ENCODE assay signal across 1 cellular context in the genomic region with DNA sequence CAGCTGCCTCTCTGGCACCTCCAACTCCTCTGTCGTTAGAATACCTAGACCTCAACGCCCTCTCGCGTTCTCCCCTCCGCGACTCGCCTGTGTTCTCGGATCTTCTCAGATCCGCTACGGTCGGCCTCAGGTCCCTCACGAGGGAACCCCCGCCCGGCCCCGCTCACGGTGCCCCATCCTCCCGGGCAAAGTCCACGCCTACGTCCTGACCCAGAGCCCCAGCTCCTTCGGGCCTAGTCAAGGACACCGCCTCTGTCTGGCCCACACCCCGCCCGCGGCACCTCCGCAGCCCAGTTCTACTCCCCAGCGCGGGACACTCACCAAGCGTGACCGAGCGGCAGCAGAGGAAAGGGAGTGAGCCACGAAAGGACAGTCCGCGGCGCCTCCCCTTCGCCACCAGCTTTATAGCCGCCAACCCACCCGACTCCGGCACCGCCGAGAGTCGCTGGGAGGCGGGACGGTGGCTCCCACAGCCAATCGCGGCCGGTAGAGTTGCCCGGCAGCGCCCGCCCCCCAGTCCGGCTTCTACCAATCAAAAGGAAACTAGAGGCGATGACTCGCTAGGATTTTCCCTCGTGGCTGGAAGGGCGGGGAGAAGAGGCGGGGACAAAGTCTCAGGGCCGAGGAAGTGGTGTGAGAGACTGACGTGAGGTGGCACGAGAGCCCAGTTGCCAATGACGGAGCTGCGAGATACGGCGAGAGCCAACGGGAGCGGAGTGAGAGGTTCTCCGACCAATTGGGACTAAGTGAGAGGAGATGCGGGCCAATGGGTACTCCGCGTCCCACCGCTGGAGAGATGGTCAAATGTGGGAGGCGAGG.
A peak's percentile ranks its signal among the peaks of the same experiment; 100 is the strongest.
TF ChIP-seq lines count a peak whose summit lies in the region.

A gene (minus strand): TSS at position 378 of the 819 bp plus-strand sequence. CDS start 14,447 bp downstream, outside the sequence.

TF ChIP-seq in HepG2, 621 proteins besides CTCF, POLR2A, EP300 and RAD21 (continued from another document and continues in another):
- peak; percentile 57; the same call in 1 of the 2 replicates for TF ChIP-seq GATAD1 (CRISPR knock-in tag; IDR thresholded peaks at IDR 0.05)
- TF ChIP-seq, protein P1, sequence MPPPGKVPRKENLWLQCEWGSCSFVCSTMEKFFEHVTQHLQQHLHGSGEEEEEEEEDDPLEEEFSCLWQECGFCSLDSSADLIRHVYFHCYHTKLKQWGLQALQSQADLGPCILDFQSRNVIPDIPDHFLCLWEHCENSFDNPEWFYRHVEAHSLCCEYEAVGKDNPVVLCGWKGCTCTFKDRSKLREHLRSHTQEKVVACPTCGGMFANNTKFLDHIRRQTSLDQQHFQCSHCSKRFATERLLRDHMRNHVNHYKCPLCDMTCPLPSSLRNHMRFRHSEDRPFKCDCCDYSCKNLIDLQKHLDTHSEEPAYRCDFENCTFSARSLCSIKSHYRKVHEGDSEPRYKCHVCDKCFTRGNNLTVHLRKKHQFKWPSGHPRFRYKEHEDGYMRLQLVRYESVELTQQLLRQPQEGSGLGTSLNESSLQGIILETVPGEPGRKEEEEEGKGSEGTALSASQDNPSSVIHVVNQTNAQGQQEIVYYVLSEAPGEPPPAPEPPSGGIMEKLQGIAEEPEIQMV (CRISPR knock-in tag; IDR thresholded peaks at IDR 0.05; ENCODE audit: low read depth) = 0 out of 2 replicates have a peak, but pooled peaks have one; percentile 58
- TF ChIP-seq ZNF446 (CRISPR knock-in tag; IDR thresholded peaks at IDR 0.05) = peak; percentile 78; the same call in 1 of the 2 replicates
- TF ChIP-seq, protein P2, sequence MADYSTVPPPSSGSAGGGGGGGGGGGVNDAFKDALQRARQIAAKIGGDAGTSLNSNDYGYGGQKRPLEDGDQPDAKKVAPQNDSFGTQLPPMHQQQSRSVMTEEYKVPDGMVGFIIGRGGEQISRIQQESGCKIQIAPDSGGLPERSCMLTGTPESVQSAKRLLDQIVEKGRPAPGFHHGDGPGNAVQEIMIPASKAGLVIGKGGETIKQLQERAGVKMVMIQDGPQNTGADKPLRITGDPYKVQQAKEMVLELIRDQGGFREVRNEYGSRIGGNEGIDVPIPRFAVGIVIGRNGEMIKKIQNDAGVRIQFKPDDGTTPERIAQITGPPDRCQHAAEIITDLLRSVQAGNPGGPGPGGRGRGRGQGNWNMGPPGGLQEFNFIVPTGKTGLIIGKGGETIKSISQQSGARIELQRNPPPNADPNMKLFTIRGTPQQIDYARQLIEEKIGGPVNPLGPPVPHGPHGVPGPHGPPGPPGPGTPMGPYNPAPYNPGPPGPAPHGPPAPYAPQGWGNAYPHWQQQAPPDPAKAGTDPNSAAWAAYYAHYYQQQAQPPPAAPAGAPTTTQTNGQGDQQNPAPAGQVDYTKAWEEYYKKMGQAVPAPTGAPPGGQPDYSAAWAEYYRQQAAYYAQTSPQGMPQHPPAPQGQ (CRISPR knock-in tag; IDR thresholded peaks at IDR 0.05; ENCODE audit: borderline replicate concordance) = no peak
- TF ChIP-seq THYN1 (CRISPR knock-in tag; IDR thresholded peaks at IDR 0.05; ENCODE audit: borderline replicate concordance, low read depth) = no peak
- TF ChIP-seq, protein P3, sequence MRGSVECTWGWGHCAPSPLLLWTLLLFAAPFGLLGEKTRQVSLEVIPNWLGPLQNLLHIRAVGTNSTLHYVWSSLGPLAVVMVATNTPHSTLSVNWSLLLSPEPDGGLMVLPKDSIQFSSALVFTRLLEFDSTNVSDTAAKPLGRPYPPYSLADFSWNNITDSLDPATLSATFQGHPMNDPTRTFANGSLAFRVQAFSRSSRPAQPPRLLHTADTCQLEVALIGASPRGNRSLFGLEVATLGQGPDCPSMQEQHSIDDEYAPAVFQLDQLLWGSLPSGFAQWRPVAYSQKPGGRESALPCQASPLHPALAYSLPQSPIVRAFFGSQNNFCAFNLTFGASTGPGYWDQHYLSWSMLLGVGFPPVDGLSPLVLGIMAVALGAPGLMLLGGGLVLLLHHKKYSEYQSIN (CRISPR knock-in tag; IDR thresholded peaks at IDR 0.05; ENCODE audit: borderline replicate concordance) = no peak
- TF ChIP-seq RARA (CRISPR knock-in tag; IDR thresholded peaks at IDR 0.05) = peak; percentile 46; the same call in 1 of the 2 replicates
- TF ChIP-seq MAZ (IDR thresholded peaks at IDR 0.05; ENCODE audit: borderline replicate concordance, low read depth, low read length) = peak; percentile 30; the same call in 1 of the 2 replicates
- TF ChIP-seq MAZ (CRISPR knock-in tag; IDR thresholded peaks at IDR 0.05; ENCODE audit: low read depth) = peak; percentile 87
- TF ChIP-seq NFIC (IDR thresholded peaks at IDR 0.05; ENCODE audit: low read length) = no peak
- TF ChIP-seq, protein P4, sequence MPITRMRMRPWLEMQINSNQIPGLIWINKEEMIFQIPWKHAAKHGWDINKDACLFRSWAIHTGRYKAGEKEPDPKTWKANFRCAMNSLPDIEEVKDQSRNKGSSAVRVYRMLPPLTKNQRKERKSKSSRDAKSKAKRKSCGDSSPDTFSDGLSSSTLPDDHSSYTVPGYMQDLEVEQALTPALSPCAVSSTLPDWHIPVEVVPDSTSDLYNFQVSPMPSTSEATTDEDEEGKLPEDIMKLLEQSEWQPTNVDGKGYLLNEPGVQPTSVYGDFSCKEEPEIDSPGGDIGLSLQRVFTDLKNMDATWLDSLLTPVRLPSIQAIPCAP (CRISPR knock-in tag; IDR thresholded peaks at IDR 0.05; ENCODE audit: low read depth) = no peak
- TF ChIP-seq KAT2B (IDR thresholded peaks at IDR 0.05; ENCODE audit: borderline replicate concordance, low read depth, low read length) = no peak
- no peak; the same call in 1 of the 2 replicates for TF ChIP-seq MTA1 (CRISPR knock-in tag; IDR thresholded peaks at IDR 0.05; ENCODE audit: borderline replicate concordance)
- TF ChIP-seq ZNF563 (CRISPR knock-in tag; IDR thresholded peaks at IDR 0.05) = peak; percentile 59; the same call in 1 of the 2 replicates
- TF ChIP-seq, protein P5, sequence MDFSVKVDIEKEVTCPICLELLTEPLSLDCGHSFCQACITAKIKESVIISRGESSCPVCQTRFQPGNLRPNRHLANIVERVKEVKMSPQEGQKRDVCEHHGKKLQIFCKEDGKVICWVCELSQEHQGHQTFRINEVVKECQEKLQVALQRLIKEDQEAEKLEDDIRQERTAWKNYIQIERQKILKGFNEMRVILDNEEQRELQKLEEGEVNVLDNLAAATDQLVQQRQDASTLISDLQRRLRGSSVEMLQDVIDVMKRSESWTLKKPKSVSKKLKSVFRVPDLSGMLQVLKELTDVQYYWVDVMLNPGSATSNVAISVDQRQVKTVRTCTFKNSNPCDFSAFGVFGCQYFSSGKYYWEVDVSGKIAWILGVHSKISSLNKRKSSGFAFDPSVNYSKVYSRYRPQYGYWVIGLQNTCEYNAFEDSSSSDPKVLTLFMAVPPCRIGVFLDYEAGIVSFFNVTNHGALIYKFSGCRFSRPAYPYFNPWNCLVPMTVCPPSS (IDR thresholded peaks at IDR 0.05) = no peak
- TF ChIP-seq, protein P6, sequence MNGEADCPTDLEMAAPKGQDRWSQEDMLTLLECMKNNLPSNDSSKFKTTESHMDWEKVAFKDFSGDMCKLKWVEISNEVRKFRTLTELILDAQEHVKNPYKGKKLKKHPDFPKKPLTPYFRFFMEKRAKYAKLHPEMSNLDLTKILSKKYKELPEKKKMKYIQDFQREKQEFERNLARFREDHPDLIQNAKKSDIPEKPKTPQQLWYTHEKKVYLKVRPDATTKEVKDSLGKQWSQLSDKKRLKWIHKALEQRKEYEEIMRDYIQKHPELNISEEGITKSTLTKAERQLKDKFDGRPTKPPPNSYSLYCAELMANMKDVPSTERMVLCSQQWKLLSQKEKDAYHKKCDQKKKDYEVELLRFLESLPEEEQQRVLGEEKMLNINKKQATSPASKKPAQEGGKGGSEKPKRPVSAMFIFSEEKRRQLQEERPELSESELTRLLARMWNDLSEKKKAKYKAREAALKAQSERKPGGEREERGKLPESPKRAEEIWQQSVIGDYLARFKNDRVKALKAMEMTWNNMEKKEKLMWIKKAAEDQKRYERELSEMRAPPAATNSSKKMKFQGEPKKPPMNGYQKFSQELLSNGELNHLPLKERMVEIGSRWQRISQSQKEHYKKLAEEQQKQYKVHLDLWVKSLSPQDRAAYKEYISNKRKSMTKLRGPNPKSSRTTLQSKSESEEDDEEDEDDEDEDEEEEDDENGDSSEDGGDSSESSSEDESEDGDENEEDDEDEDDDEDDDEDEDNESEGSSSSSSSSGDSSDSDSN (CRISPR knock-in tag; IDR thresholded peaks at IDR 0.05) = peak; percentile 89
- TF ChIP-seq, protein P7, sequence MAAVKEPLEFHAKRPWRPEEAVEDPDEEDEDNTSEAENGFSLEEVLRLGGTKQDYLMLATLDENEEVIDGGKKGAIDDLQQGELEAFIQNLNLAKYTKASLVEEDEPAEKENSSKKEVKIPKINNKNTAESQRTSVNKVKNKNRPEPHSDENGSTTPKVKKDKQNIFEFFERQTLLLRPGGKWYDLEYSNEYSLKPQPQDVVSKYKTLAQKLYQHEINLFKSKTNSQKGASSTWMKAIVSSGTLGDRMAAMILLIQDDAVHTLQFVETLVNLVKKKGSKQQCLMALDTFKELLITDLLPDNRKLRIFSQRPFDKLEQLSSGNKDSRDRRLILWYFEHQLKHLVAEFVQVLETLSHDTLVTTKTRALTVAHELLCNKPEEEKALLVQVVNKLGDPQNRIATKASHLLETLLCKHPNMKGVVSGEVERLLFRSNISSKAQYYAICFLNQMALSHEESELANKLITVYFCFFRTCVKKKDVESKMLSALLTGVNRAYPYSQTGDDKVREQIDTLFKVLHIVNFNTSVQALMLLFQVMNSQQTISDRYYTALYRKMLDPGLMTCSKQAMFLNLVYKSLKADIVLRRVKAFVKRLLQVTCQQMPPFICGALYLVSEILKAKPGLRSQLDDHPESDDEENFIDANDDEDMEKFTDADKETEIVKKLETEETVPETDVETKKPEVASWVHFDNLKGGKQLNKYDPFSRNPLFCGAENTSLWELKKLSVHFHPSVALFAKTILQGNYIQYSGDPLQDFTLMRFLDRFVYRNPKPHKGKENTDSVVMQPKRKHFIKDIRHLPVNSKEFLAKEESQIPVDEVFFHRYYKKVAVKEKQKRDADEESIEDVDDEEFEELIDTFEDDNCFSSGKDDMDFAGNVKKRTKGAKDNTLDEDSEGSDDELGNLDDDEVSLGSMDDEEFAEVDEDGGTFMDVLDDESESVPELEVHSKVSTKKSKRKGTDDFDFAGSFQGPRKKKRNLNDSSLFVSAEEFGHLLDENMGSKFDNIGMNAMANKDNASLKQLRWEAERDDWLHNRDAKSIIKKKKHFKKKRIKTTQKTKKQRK (IDR thresholded peaks at IDR 0.05; ENCODE audit: low read length) = peak; percentile 46
- no peak for TF ChIP-seq MTF1 (CRISPR knock-in tag; IDR thresholded peaks at IDR 0.05)
- no peak for TF ChIP-seq NFATC3 (CRISPR knock-in tag; IDR thresholded peaks at IDR 0.05)
- no peak; the same call in 1 of the 2 replicates for TF ChIP-seq SMAD3 (CRISPR knock-in tag; IDR thresholded peaks at IDR 0.05)
- peak; percentile 55; the same call in 1 of the 2 replicates for TF ChIP-seq ZFP36L2 (CRISPR knock-in tag; IDR thresholded peaks at IDR 0.05)
- TF ChIP-seq, protein P8, sequence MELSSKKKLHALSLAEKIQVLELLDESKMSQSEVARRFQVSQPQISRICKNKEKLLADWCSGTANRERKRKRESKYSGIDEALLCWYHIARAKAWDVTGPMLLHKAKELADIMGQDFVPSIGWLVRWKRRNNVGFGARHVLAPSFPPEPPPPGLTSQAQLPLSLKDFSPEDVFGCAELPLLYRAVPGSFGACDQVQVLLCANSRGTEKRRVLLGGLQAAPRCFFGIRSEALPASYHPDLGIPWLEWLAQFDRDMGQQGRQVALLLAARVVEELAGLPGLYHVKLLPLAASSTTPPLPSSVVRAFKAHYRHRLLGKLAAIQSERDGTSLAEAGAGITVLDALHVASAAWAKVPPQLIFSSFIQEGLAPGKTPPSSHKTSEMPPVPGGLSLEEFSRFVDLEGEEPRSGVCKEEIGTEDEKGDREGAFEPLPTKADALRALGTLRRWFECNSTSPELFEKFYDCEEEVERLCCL (CRISPR knock-in tag; IDR thresholded peaks at IDR 0.05; ENCODE audit: borderline replicate concordance) = peak; percentile 76; the same call in 1 of the 2 replicates
- no peak for TF ChIP-seq ELF3 (CRISPR knock-in tag; IDR thresholded peaks at IDR 0.05)
- no peak for TF ChIP-seq FLYWCH1 (CRISPR knock-in tag; IDR thresholded peaks at IDR 0.05)
- no peak for TF ChIP-seq NR3C1 (CRISPR knock-in tag; IDR thresholded peaks at IDR 0.05)
- TF ChIP-seq ZNF75D (CRISPR knock-in tag; IDR thresholded peaks at IDR 0.05; ENCODE audit: borderline replicate concordance) = no peak
- TF ChIP-seq, protein P9, sequence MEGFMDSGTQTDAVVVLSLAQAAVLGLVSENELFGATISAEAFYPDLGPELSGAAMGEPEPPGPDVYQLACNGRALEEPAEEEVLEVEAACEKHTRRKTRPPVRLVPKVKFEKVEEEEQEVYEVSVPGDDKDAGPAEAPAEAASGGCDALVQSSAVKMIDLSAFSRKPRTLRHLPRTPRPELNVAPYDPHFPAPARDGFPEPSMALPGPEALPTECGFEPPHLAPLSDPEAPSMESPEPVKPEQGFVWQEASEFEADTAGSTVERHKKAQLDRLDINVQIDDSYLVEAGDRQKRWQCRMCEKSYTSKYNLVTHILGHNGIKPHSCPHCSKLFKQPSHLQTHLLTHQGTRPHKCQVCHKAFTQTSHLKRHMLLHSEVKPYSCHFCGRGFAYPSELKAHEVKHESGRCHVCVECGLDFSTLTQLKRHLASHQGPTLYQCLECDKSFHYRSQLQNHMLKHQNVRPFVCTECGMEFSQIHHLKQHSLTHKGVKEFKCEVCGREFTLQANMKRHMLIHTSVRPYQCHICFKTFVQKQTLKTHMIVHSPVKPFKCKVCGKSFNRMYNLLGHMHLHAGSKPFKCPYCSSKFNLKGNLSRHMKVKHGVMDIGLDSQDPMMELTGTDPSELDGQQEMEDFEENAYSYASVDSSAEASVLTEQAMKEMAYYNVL (CRISPR knock-in tag; IDR thresholded peaks at IDR 0.05; ENCODE audit: borderline replicate concordance) = no peak; the same call in 1 of the 2 replicates
- TF ChIP-seq, protein P10, sequence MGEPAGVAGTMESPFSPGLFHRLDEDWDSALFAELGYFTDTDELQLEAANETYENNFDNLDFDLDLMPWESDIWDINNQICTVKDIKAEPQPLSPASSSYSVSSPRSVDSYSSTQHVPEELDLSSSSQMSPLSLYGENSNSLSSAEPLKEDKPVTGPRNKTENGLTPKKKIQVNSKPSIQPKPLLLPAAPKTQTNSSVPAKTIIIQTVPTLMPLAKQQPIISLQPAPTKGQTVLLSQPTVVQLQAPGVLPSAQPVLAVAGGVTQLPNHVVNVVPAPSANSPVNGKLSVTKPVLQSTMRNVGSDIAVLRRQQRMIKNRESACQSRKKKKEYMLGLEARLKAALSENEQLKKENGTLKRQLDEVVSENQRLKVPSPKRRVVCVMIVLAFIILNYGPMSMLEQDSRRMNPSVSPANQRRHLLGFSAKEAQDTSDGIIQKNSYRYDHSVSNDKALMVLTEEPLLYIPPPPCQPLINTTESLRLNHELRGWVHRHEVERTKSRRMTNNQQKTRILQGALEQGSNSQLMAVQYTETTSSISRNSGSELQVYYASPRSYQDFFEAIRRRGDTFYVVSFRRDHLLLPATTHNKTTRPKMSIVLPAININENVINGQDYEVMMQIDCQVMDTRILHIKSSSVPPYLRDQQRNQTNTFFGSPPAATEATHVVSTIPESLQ (CRISPR knock-in tag; conservative IDR thresholded peaks at IDR 0.05) = 0 out of 2 replicates have a peak, but pooled peaks have one; percentile 52
- TF ChIP-seq ZNF160 (CRISPR knock-in tag; IDR thresholded peaks at IDR 0.05) = no peak; the same call in 1 of the 2 replicates
- TF ChIP-seq FOXC1 (CRISPR knock-in tag; IDR thresholded peaks at IDR 0.05; ENCODE audit: borderline replicate concordance) = peak; percentile 70; the same call in 1 of the 2 replicates
- TF ChIP-seq, protein P11, sequence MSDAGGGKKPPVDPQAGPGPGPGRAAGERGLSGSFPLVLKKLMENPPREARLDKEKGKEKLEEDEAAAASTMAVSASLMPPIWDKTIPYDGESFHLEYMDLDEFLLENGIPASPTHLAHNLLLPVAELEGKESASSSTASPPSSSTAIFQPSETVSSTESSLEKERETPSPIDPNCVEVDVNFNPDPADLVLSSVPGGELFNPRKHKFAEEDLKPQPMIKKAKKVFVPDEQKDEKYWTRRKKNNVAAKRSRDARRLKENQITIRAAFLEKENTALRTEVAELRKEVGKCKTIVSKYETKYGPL (CRISPR knock-in tag; IDR thresholded peaks at IDR 0.05) = no peak; the same call in 1 of the 2 replicates
- peak; percentile 74; the same call in 1 of the 2 replicates for TF ChIP-seq MED13 (CRISPR knock-in tag; IDR thresholded peaks at IDR 0.05)
- peak; percentile 99 for TF ChIP-seq NFYB (CRISPR knock-in tag; IDR thresholded peaks at IDR 0.05)
